In genomic region chr16:79993810-79994209, GRCh38 we compare ENCODE assay signal across 20 cellular contexts.
"Had no signal": no experiment of that assay in that cellular context is flagged by ENCODE, and none has a peak within 500 bp of the region (broad histone marks: within the 10 kb centered on the region; RNA-seq: fewer than 3 reads in every experiment).

No MANE protein-coding gene starts in this region.

- H3K4me3 ChIP-seq: esophagus squamous epithelium, neural progenitor cell, ovary, right lobe of liver, thoracic aorta, upper lobe of right lung, vagina had no signal

- FAIRE-seq: colon had no signal

- H2AFZ ChIP-seq: neural progenitor cell had no signal

- H3K27ac ChIP-seq: epithelial cell of prostate, esophagus squamous epithelium, foreskin keratinocyte, neural progenitor cell, ovary, right lobe of liver, thoracic aorta, upper lobe of right lung, vagina had no signal

- H3K4me1 ChIP-seq: esophagus squamous epithelium, foreskin keratinocyte, right lobe of liver, upper lobe of right lung, vagina had no signal

- H3K27me3 ChIP-seq: esophagus squamous epithelium, foreskin keratinocyte, neural progenitor cell, ovary, right lobe of liver, upper lobe of right lung, vagina had no signal

- H3K36me3 ChIP-seq: esophagus squamous epithelium, neural progenitor cell, ovary, right lobe of liver, thoracic aorta, upper lobe of right lung, vagina had no signal

- H3K9me3 ChIP-seq: esophagus squamous epithelium, ovary, right lobe of liver, thoracic aorta, upper lobe of right lung, vagina had no signal

- ATAC-seq: effector memory CD8-positive, alpha-beta T cell; foreskin keratinocyte; left lobe of liver; natural killer cell; right lobe of liver; stimulated activated naive B cell treated with anti-CD40 and anti-IgM and Interleukin-4, amounts not matched to agents 10 μg/mL and 1 μg/mL and 100 μg/mL, for 72 hours; stimulated activated naive CD8-positive, alpha-beta T cell treated with anti-CD3 and anti-CD28 coated beads, Interleukin-15, amount 100 ng/mL, for 72 hours; upper lobe of right lung had no signal

- H3K4me2 ChIP-seq: neural progenitor cell had no signal

- H3K9ac ChIP-seq: neural progenitor cell had no signal

- DNase-seq: cerebellar nuclear complex; effector memory CD8-positive, alpha-beta T cell; esophagus squamous epithelium; foreskin keratinocyte; kidney glomerular epithelial cell; mammary epithelial cell; natural killer cell; ovary; right lobe of liver; stimulated activated CD4-positive, alpha-beta T cell treated with anti-CD3 and anti-CD28 coated beads, Interleukin-2, amount 100 ng/mL, for 24 hours; stimulated activated CD4-positive, alpha-beta T cell treated with anti-CD3 and anti-CD28 coated beads, Interleukin-4, amount 100 ng/mL, for 4 hours; stimulated activated naive B cell treated with anti-CD40 and anti-IgM and Interleukin-4, amounts not matched to agents 10 μg/mL and 1 μg/mL and 100 μg/mL, for 72 hours; stimulated activated naive CD8-positive, alpha-beta T cell treated with anti-CD3 and anti-CD28 coated beads, Interleukin-15, amount 100 ng/mL, for 72 hours; upper lobe of right lung had no signal
